In genomic region chr10:78211476-78212110, GRCh38 we compare ENCODE assay signal across 8 cellular contexts.
A peak's percentile ranks its signal among the peaks of the same experiment; 100 is the strongest.
DNase-seq lines count a peak whose midpoint lies in the region; ATAC-seq and TF ChIP-seq lines count a peak whose summit lies in the region.

No MANE protein-coding gene starts in this region.

- no peaks in the 10 kb centered on the region for H3K9me3 Mint-ChIP-seq in natural killer cell treated with Interleukin-12 subunit alpha and Interleukin-12 subunit beta and Interleukin-15 and Interleukin-18, amount 100 ng/mL, for 72 hours
- H3K9me3 Mint-ChIP-seq in natural killer cell = no peaks in the 10 kb centered on the region

- H3K27me3 Mint-ChIP-seq in natural killer cell treated with Interleukin-12 subunit alpha and Interleukin-12 subunit beta and Interleukin-15 and Interleukin-18, amount 100 ng/mL, for 72 hours = peaks cover 17 to 20% of the 10 kb centered on the region in 2 donors
- H3K27me3 Mint-ChIP-seq in natural killer cell (ENCODE audit: low read depth in 2 of 2) = peaks cover 15 to 20% of the 10 kb centered on the region in 2 donors

- no peaks in the 10 kb centered on the region for H3K9me3 ChIP-seq in liver (ENCODE audit: control insufficient read depth in 4 of 4, low read length in 3 of 4)

- H3K36me3 ChIP-seq in liver (ENCODE audit: control insufficient read depth in 4 of 4, insufficient read depth in 3 of 4, low read depth in 1 of 4, low read length in 3 of 4) = no peaks in the 10 kb centered on the region

- H3K4me1 Mint-ChIP-seq in natural killer cell treated with Interleukin-12 subunit alpha and Interleukin-12 subunit beta and Interleukin-15 and Interleukin-18, amount 100 ng/mL, for 72 hours (ENCODE audit: low read depth in 2 of 2) = peaks cover 0 to 4% of the 10 kb centered on the region in 2 donors
- H3K4me1 Mint-ChIP-seq in natural killer cell = no peaks in the 10 kb centered on the region

- no peak overlapping the region for H3K27ac ChIP-seq in liver (ENCODE audit: low read depth in 1 of 2, low read length in 2 of 2)

- no peak for ATAC-seq in natural killer cell treated with Interleukin-12 subunit alpha and Interleukin-12 subunit beta and Interleukin-15 and Interleukin-18, amount 100 ng/mL, for 72 hours
- ATAC-seq in natural killer cell = no peak
- ATAC-seq in HG03025 (IDR thresholded peaks at IDR 0.05; ENCODE audit: low FRiP score, unreplicated experiment) = no peak
- ATAC-seq in GM21723 (IDR thresholded peaks at IDR 0.05; ENCODE audit: unreplicated experiment) = no peak

- H3K27ac Mint-ChIP-seq in natural killer cell treated with Interleukin-12 subunit alpha and Interleukin-12 subunit beta and Interleukin-15 and Interleukin-18, amount 100 ng/mL, for 72 hours = peak overlapping the region in 1 of 2 donors; percentile 31
- no peak overlapping the region for H3K27ac Mint-ChIP-seq in natural killer cell

- no peaks in the 10 kb centered on the region for H3K4me1 ChIP-seq in liver (ENCODE audit: control insufficient read depth in 4 of 4, insufficient read depth in 4 of 4, low read length in 3 of 4)

- no peak overlapping the region for H3K4me3 ChIP-seq in liver (ENCODE audit: low read depth in 1 of 3, low read length in 3 of 3)

- H3K9ac ChIP-seq in liver (ENCODE audit: low read depth in 1 of 2, low read length in 2 of 2) = no peak overlapping the region

- WGBS in liver = 81% methylated on average over 9 of the region's 9 CpGs

- peak; percentile 65 to 67 for TF ChIP-seq RAD21 in liver (IDR thresholded peaks at IDR 0.05)

- intact Hi-C loops in natural killer cell (cut with micrococcal nuclease) = loop anchor here (5.0 kb wide), 2 partner anchors 446 to 986 kb away; no protein-coding TSS in a partner anchor

- no peaks in the 10 kb centered on the region for H3K36me3 Mint-ChIP-seq in natural killer cell treated with Interleukin-12 subunit alpha and Interleukin-12 subunit beta and Interleukin-15 and Interleukin-18, amount 100 ng/mL, for 72 hours
- H3K36me3 Mint-ChIP-seq in natural killer cell = no peaks in the 10 kb centered on the region

- peaks cover 0 to 4% (median 0%) of the 10 kb centered on the region in 4 donors for H3K27me3 ChIP-seq in liver (ENCODE audit: control insufficient read depth in 4 of 4, insufficient read depth in 4 of 4, low read length in 3 of 4)

- DNase-seq in natural killer cell treated with Interleukin-12 subunit alpha and Interleukin-12 subunit beta and Interleukin-15 and Interleukin-18, amount 100 ng/mL, for 72 hours (ENCODE audit: low spot score) = peak; percentile 39
- DNase-seq in natural killer cell (no peak), NCI-H748 (lab: John Stamatoyannopoulos, UW; ENCODE audit: unreplicated experiment) (peak; percentile 29), cerebellum (ENCODE audit: low spot score) (peak; percentile 25), NCI-H1417 treated with DMSO at 0.1 percent for 48 hours (lab: John Stamatoyannopoulos, UW) (no peak)

- TF ChIP-seq CTCF in natural killer cell (IDR thresholded peaks at IDR 0.05) (no peak), liver (IDR thresholded peaks at IDR 0.05; ENCODE audit: low read depth, low read length, missing input control) (no peak)

- H3K4me3 Mint-ChIP-seq in natural killer cell treated with Interleukin-12 subunit alpha and Interleukin-12 subunit beta and Interleukin-15 and Interleukin-18, amount 100 ng/mL, for 72 hours = no peak overlapping the region
- no peak overlapping the region for H3K4me3 Mint-ChIP-seq in natural killer cell

TF ChIP-seq in liver, 16 proteins besides CTCF, POLR2A, EP300 and RAD21:
- TF ChIP-seq HNF4A (conservative IDR thresholded peaks at IDR 0.05) = no peak
- no peak for TF ChIP-seq TAF1 (conservative IDR thresholded peaks at IDR 0.05)

Comparison
In these comparisons a context has a peak if more than half of its experiments do, and no peak if none do; other contexts are left out.
1. DNase-seq: peak in natural killer cell treated with Interleukin-12 subunit alpha and Interleukin-12 subunit beta and Interleukin-15 and Interleukin-18, amount 100 ng/mL, for 72 hours (single experiment), NCI-H748 (single experiment) and cerebellum (single experiment); none in natural killer cell (single experiment) and NCI-H1417 treated with DMSO at 0.1 percent for 48 hours (single experiment).